2 cellular contexts compared by ENCODE assay signal in genomic region chr3:45280227-45280626, GRCh38.
TF ChIP-seq lines count a peak whose summit lies in the region.

No MANE protein-coding gene starts in this region.

TF ChIP-seq in HCT116, 20 proteins besides CTCF, POLR2A, EP300 and RAD21:
- TF ChIP-seq FOSL1 (IDR thresholded peaks at IDR 0.05; ENCODE audit: low read depth), result peak; percentile 15; the same call in 1 of the 2 replicates
- no peak for TF ChIP-seq CEBPB (IDR thresholded peaks at IDR 0.05; ENCODE audit: low read depth)
TF ChIP-seq in HCT116: peak in this region for 1.

TF ChIP-seq in K562, 482 proteins besides CTCF, POLR2A, EP300 and RAD21:
- TF ChIP-seq KLF6 (CRISPR knock-in tag; IDR thresholded peaks at IDR 0.05; ENCODE audit: borderline replicate concordance) (no peak), MAX (CRISPR knock-in tag; IDR thresholded peaks at IDR 0.05) (no peak), ATF3 (IDR thresholded peaks at IDR 0.05) (peak; percentile 66), ATF3 (CRISPR knock-in tag; conservative IDR thresholded peaks at IDR 0.05) (no peak), KLF16 (IDR thresholded peaks at IDR 0.05) (no peak), HOXB6 (CRISPR knock-in tag; IDR thresholded peaks at IDR 0.05; ENCODE audit: borderline replicate concordance) (no peak), CREB3 (tag; conservative IDR thresholded peaks at IDR 0.05; ENCODE audit: low read depth) (no peak), PHB2 (IDR thresholded peaks at IDR 0.05; ENCODE audit: low read depth) (no peak), FOSL1 (tag; conservative IDR thresholded peaks at IDR 0.05) (peak; percentile 83)
